Comparison of ENCODE assay signal across 1 cellular context in genomic region chr7:3544202-3544601, GRCh38.
TF ChIP-seq lines count a peak whose summit lies in the region.

No MANE protein-coding gene starts in this region.

TF ChIP-seq in H1, 55 proteins besides CTCF, POLR2A, EP300 and RAD21:
- TF ChIP-seq RXRA (IDR thresholded peaks at IDR 0.05; ENCODE audit: insufficient read depth, low read depth, low read length) (no peak), TCF12 (IDR thresholded peaks at IDR 0.05; ENCODE audit: low read depth, low read length) (no peak), BCL11A (IDR thresholded peaks at IDR 0.05; ENCODE audit: low read depth in 2 of 2, low read length in 2 of 2) (no peak), TAF1 (IDR thresholded peaks at IDR 0.05; ENCODE audit: low read depth, low read length) (no peak), CHD2 (IDR thresholded peaks at IDR 0.05; ENCODE audit: low read length) (no peak), TEAD4 (IDR thresholded peaks at IDR 0.05; ENCODE audit: low read depth, low read length) (no peak), KDM4A (IDR thresholded peaks at IDR 0.05; ENCODE audit: low read depth, low read length, severe bottlenecking) (no peak)
